Comparison of ENCODE assay signal across 35 cellular contexts in genomic region chr2:233871432-233871831, GRCh38. TPM values are rescaled to one million over a fixed set of nuclear protein-coding genes. Genes with fewer than 3 reads are reported as not detected.
"Had no signal": no experiment of that assay in that cellular context is flagged by ENCODE, and none has a peak within 500 bp of the region (broad histone marks: within the 10 kb centered on the region; RNA-seq: fewer than 3 reads in every experiment).

No MANE protein-coding gene starts in this region.

- H3K4me3 ChIP-seq: coronary artery, dorsolateral prefrontal cortex, esophagus muscularis mucosa, gastroesophageal sphincter, heart right ventricle had no signal

- H3K4me3 Mint-ChIP-seq: activated CD4-positive, alpha-beta memory T cell treated with anti-CD3 and anti-CD28 coated beads for 36 hours; activated CD4-positive, alpha-beta T cell treated with anti-CD3 and anti-CD28 coated beads for 36 hours; activated CD4-positive, alpha-beta T cell treated with anti-CD3 and anti-CD28 coated beads, Interleukin-2, amount 10 ng/mL, durations not matched to agents 24 days and 14 days; activated CD8-positive, alpha-beta memory T cell treated with anti-CD3 and anti-CD28 coated beads, Interleukin-2, amount 10 ng/mL, durations not matched to agents 7 days and 5 days; activated CD8-positive, alpha-beta T cell treated with anti-CD3 and anti-CD28 coated beads, Interleukin-2, amount 10 ng/mL, durations not matched to agents 7 days and 5 days; activated naive CD4-positive, alpha-beta T cell treated with anti-CD3 and anti-CD28 coated beads for 36 hours; activated naive CD8-positive, alpha-beta T cell; activated T-helper 1 cell treated with anti-CD3 and anti-CD28 coated beads, Interleukin-12 subunit alpha, Interleukin-12 subunit beta, Interleukin-2, Interleukin-4 antibody, amounts not matched to agents 30 ng/mL and 10 ng/mL and 1 ng/mL, durations not matched to agents 14 hours and 24 hours and 36 hours; central memory CD8-positive, alpha-beta T cell; dendritic cell treated with granulocyte-macrophage colony-stimulating factor and Interleukin-4, amounts not matched to agents 40 ng/mL and 50 ng/mL, for 4 days; endodermal cell had no signal

- ATAC-seq: activated CD4-positive, alpha-beta T cell treated with anti-CD3 and anti-CD28 coated beads for 36 hours; activated CD8-positive, alpha-beta memory T cell treated with anti-CD3 and anti-CD28 coated beads, Interleukin-2, amount 10 ng/mL, durations not matched to agents 7 days and 5 days; activated CD8-positive, alpha-beta T cell treated with anti-CD3 and anti-CD28 coated beads, Interleukin-2, amount 10 ng/mL, durations not matched to agents 7 days and 5 days; foreskin keratinocyte; gastroesophageal sphincter; heart right ventricle had no signal

- FAIRE-seq: astrocyte, bronchial epithelial cell had no signal

- H3K27me3 ChIP-seq: brain microvascular endothelial cell had no signal

- H3K4me1 Mint-ChIP-seq: endodermal cell had no signal

- H3K4me1 ChIP-seq: esophagus muscularis mucosa, gastroesophageal sphincter, heart right ventricle had no signal

- H3K27ac ChIP-seq: brain microvascular endothelial cell, coronary artery, dorsolateral prefrontal cortex, esophagus muscularis mucosa, foreskin keratinocyte, gastroesophageal sphincter, heart right ventricle had no signal

- H3K36me3 ChIP-seq: brain microvascular endothelial cell, esophagus muscularis mucosa, gastroesophageal sphincter, heart right ventricle had no signal

- H3K27ac Mint-ChIP-seq: activated CD4-positive, alpha-beta memory T cell treated with anti-CD3 and anti-CD28 coated beads for 36 hours; activated CD4-positive, alpha-beta T cell treated with anti-CD3 and anti-CD28 coated beads for 36 hours; activated CD4-positive, alpha-beta T cell treated with anti-CD3 and anti-CD28 coated beads, Interleukin-2, amount 10 ng/mL, durations not matched to agents 24 days and 14 days; activated CD8-positive, alpha-beta memory T cell treated with anti-CD3 and anti-CD28 coated beads, Interleukin-2, amount 10 ng/mL, durations not matched to agents 7 days and 5 days; activated CD8-positive, alpha-beta T cell treated with anti-CD3 and anti-CD28 coated beads, Interleukin-2, amount 10 ng/mL, durations not matched to agents 7 days and 5 days; activated naive CD4-positive, alpha-beta T cell treated with anti-CD3 and anti-CD28 coated beads for 36 hours; activated naive CD8-positive, alpha-beta T cell; activated T-helper 1 cell treated with anti-CD3 and anti-CD28 coated beads, Interleukin-12 subunit alpha, Interleukin-12 subunit beta, Interleukin-2, Interleukin-4 antibody, amounts not matched to agents 30 ng/mL and 10 ng/mL and 1 ng/mL, durations not matched to agents 14 hours and 24 hours and 36 hours; activated T-helper 2 cell treated with anti-CD3 and anti-CD28 coated beads, Interferon-gamma antibody, Interleukin-2, Interleukin-4, amounts not matched to agents 10 μg/mL and 5 μg/mL and 100 μg/mL, durations not matched to agents 14 hours and 24 hours and 36 hours; dendritic cell treated with granulocyte-macrophage colony-stimulating factor and Interleukin-4, amounts not matched to agents 40 ng/mL and 50 ng/mL, for 4 days; endodermal cell had no signal

- DNase-seq: activated CD4-positive, alpha-beta memory T cell treated with anti-CD3 and anti-CD28 coated beads for 36 hours; activated CD4-positive, alpha-beta T cell treated with anti-CD3 and anti-CD28 coated beads for 36 hours; activated CD4-positive, alpha-beta T cell treated with anti-CD3 and anti-CD28 coated beads, Interleukin-2, amount 10 ng/mL, durations not matched to agents 24 days and 14 days; activated CD4-positive, CD25-positive, alpha-beta regulatory T cell; activated CD4-positive, CD25-positive, alpha-beta regulatory T cell treated with anti-CD3 and anti-CD28 coated beads, Interleukin-2, amount 50 U/mL, for 72 hours; activated CD8-positive, alpha-beta memory T cell treated with anti-CD3 and anti-CD28 coated beads, Interleukin-2, amount 10 ng/mL, durations not matched to agents 7 days and 5 days; activated CD8-positive, alpha-beta memory T cell treated with anti-CD3 and anti-CD28 coated beads, Interleukin-2, amount 50 U/mL, for 4 hours; activated CD8-positive, alpha-beta T cell treated with anti-CD3 and anti-CD28 coated beads, Interleukin-2, amount 10 ng/mL, durations not matched to agents 7 days and 5 days; activated effector memory CD4-positive, alpha-beta T cell treated with anti-CD3 and anti-CD28 coated beads, Interleukin-2, amount 50 U/mL, for 16 hours; activated naive CD4-positive, alpha-beta T cell treated with anti-CD3 and anti-CD28 coated beads for 36 hours; activated T-cell treated with anti-CD3 and anti-CD28 coated beads, Interleukin-2, amount 50 U/mL, for 1 hour; activated T-cell treated with anti-CD3 and anti-CD28 coated beads, Interleukin-2, amount 50 U/mL, for 48 hours; amniotic stem cell; anterior cingulate cortex; brain microvascular endothelial cell; dorsolateral prefrontal cortex; effector memory CD4-positive, alpha-beta T cell; endodermal cell; foreskin keratinocyte; heart right ventricle; T-helper 2 cell had no signal

RNA-seq across cellular contexts. Expression of gene HJURP, which starts 17.1 kb away (rescaled TPM):
- total RNA-seq: cardiac septum had no signal

RNA-seq across cellular contexts. Expression of gene TRPM8, which starts 45.7 kb away (rescaled TPM):
- total RNA-seq: activated CD4-positive, alpha-beta memory T cell treated with anti-CD3 and anti-CD28 coated beads for 36 hours; activated CD4-positive, alpha-beta T cell treated with anti-CD3 and anti-CD28 coated beads for 36 hours; activated CD4-positive, alpha-beta T cell treated with anti-CD3 and anti-CD28 coated beads, Interleukin-2, amount 10 ng/mL, durations not matched to agents 24 days and 14 days; activated CD8-positive, alpha-beta memory T cell treated with anti-CD3 and anti-CD28 coated beads for 36 hours; activated CD8-positive, alpha-beta memory T cell treated with anti-CD3 and anti-CD28 coated beads, Interleukin-2, amount 10 ng/mL, durations not matched to agents 7 days and 5 days; activated CD8-positive, alpha-beta T cell treated with anti-CD3 and anti-CD28 coated beads, Interleukin-2, amount 10 ng/mL, durations not matched to agents 7 days and 5 days; activated naive CD4-positive, alpha-beta T cell treated with anti-CD3 and anti-CD28 coated beads for 36 hours; activated T-helper 1 cell treated with anti-CD3 and anti-CD28 coated beads, Interleukin-12 subunit alpha, Interleukin-12 subunit beta, Interleukin-2, Interleukin-4 antibody, amounts not matched to agents 30 ng/mL and 10 ng/mL and 1 ng/mL, durations not matched to agents 14 hours and 24 hours and 36 hours; activated T-helper 2 cell treated with anti-CD3 and anti-CD28 coated beads, Interferon-gamma antibody, Interleukin-2, Interleukin-4, amounts not matched to agents 10 μg/mL and 5 μg/mL and 100 μg/mL, durations not matched to agents 14 hours and 24 hours and 36 hours; bronchial epithelial cell; endodermal cell; esophagus muscularis mucosa; foreskin keratinocyte; gastroesophageal sphincter; glomerular endothelial cell; heart right ventricle; T-helper 1 cell treated with Interleukin-12 subunit alpha and Interleukin-12 subunit beta and Interleukin-4 antibody, amounts not matched to agents 30 ng/mL and 1 ng/mL, for 36 hours had no signal
